In genomic region chr1:173867753-173868265, GRCh38 we compare ENCODE assay signal across 8 cellular contexts. TPM values are rescaled to one million over a fixed set of nuclear protein-coding genes. Genes with fewer than 3 reads are reported as not detected.
A peak's percentile ranks its signal among the peaks of the same experiment; 100 is the strongest.
DNase-seq lines count a peak whose midpoint lies in the region; ATAC-seq and TF ChIP-seq lines count a peak whose summit lies in the region.

GAS5 (minus strand) TSS chr1:173867989.

- H3K36me3 Mint-ChIP-seq in activated naive CD8-positive, alpha-beta T cell, result peaks cover 32% of the 10 kb centered on the region

- POLR2A ChIA-PET in SK-N-SH (lab: Yijun Ruan, JAX), result interaction anchor here (0.6 to 2.5 kb wide), 25 partner anchors 8 to 390 kb away, joined by 3 to 14 read pairs (median 3); partner anchors contain the start of genes CENPL, DARS2, KLHL20 and RC3H1

- H3K4me1 ChIP-seq in SK-N-SH (ENCODE audit: control insufficient read depth in 1 of 2, insufficient read depth in 2 of 2, low read depth in 1 of 2, low read length in 1 of 2) (peaks cover 11 to 38% of the 10 kb centered on the region in 2 experiments; a peak in 3 of 4 replicates), testis (peaks cover 33% of the 10 kb centered on the region)

- no peaks in the 10 kb centered on the region for H3K9me3 Mint-ChIP-seq in activated naive CD8-positive, alpha-beta T cell (ENCODE audit: low read depth)

- intact Hi-C loops in testis (cut with DNase I; ENCODE audit: low total_unique reads), result no loop called here

- no peak for TF ChIP-seq CTCF in HFF-Myc (IDR thresholded peaks at IDR 0.05; ENCODE audit: low read depth, low read length, missing control alignments)
- TF ChIP-seq CTCF in SK-N-SH (IDR thresholded peaks at IDR 0.05), result no peak
- no peak for TF ChIP-seq CTCF in omental fat pad (IDR thresholded peaks at IDR 0.05)
- no peak for TF ChIP-seq CTCF in testis (IDR thresholded peaks at IDR 0.05)

- H3K27ac ChIP-seq in SK-N-SH (ENCODE audit: low read depth in 2 of 2, low read length in 1 of 2) (peak within 1 kb of the TSS; percentile 74 to 97), testis (peak within 1 kb of the TSS; percentile 92 to 95)

- no peaks in the 10 kb centered on the region for H3K9me2 ChIP-seq in SK-N-SH

- TF ChIP-seq POLR2A in testis (IDR thresholded peaks at IDR 0.05), result peak; percentile 96

- H2AFZ ChIP-seq in SK-N-SH (ENCODE audit: low read depth), result peak within 1 kb of the TSS; percentile 67

- H3K79me2 ChIP-seq in SK-N-SH (ENCODE audit: insufficient read depth), result peaks cover 42% of the 10 kb centered on the region

- H3F3A ChIP-seq in SK-N-SH (replicated peaks; ENCODE audit: insufficient read depth), result peaks cover 61% of the 10 kb centered on the region

- peak; percentile 96 for ATAC-seq in omental fat pad (ENCODE audit: low FRiP score)

- H3K27ac Mint-ChIP-seq in activated naive CD8-positive, alpha-beta T cell, result peak within 1 kb of the TSS; percentile 100

- H3K9ac ChIP-seq in SK-N-SH, result peak within 1 kb of the TSS; percentile 79

- TF ChIP-seq RAD21 in SK-N-SH (IDR thresholded peaks at IDR 0.05; ENCODE audit: low read length), result no peak

- CTCF ChIA-PET in SK-N-SH (lab: Yijun Ruan, JAX), result interaction anchor here (1.0 to 1.6 kb wide), 2 partner anchors 154 to 436 kb away, joined by 3 to 4 read pairs; partner anchors contain the start of gene RC3H1

- H3K9me3 ChIP-seq in SK-N-SH, result no peaks in the 10 kb centered on the region
- no peaks in the 10 kb centered on the region for H3K9me3 ChIP-seq in testis

- TF ChIP-seq EP300 in SK-N-SH (IDR thresholded peaks at IDR 0.05; ENCODE audit: borderline replicate concordance in 1 of 2, low read depth in 1 of 2, low read length in 1 of 2), result no peak

- H3K27me3 Mint-ChIP-seq in activated naive CD8-positive, alpha-beta T cell, result no peaks in the 10 kb centered on the region

- H4K20me1 ChIP-seq in SK-N-SH (ENCODE audit: insufficient read depth), result peaks cover 45% of the 10 kb centered on the region

- H3K36me3 ChIP-seq in SK-N-SH (replicated peaks in 1 of 2; ENCODE audit: control insufficient read depth in 1 of 2, insufficient read depth in 2 of 2, low read length in 1 of 2) (peaks cover 58 to 62% of the 10 kb centered on the region in 2 experiments), testis (ENCODE audit: low read depth, missing control alignments) (no peaks in the 10 kb centered on the region)

- DNase-seq in GM04503 (ENCODE audit: low read depth), result peak; percentile 96
- peak; percentile 99 for DNase-seq in HFF-Myc (ENCODE audit: extremely low read depth, low read depth)
- peak; percentile 100 for DNase-seq in NCI-H1048 (lab: John Stamatoyannopoulos, UW)
- no peak for DNase-seq in SK-N-SH
- DNase-seq in glomerular endothelial cell (ENCODE audit: extremely low read depth, low read depth, low spot score), result peak; percentile 95
- DNase-seq in omental fat pad (ENCODE audit: low spot score), result peak; percentile 97
- DNase-seq in testis, result peak; percentile 100

- H3K27me3 ChIP-seq in SK-N-SH (ENCODE audit: insufficient read depth) (no peaks in the 10 kb centered on the region), testis (no peaks in the 10 kb centered on the region)

- peaks cover 63% of the 10 kb centered on the region for H3K4me1 Mint-ChIP-seq in activated naive CD8-positive, alpha-beta T cell (ENCODE audit: low read depth)

- peak within 1 kb of the TSS; percentile 99 for H3K4me3 Mint-ChIP-seq in activated naive CD8-positive, alpha-beta T cell

- WGBS in SK-N-SH (ENCODE audit: low lambda C conversion rate), result 4% methylated on average over 23 of the region's 30 CpGs
- WGBS in testis, 2 donors, result 0 to 1% methylated on average over 9 to 30 of the region's 30 CpGs

- H3K4me3 ChIP-seq in HFF-Myc (replicated peaks; ENCODE audit: low read depth, low read length) (peak within 1 kb of the TSS; percentile 84), SK-N-SH (ENCODE audit: low read depth in 2 of 2, low read length in 1 of 2) (peak within 1 kb of the TSS; percentile 82 to 90), testis (peak within 1 kb of the TSS; percentile 78 to 88)

- peak within 1 kb of the TSS; percentile 79 for H3K4me2 ChIP-seq in SK-N-SH

TF ChIP-seq in SK-N-SH, 30 proteins besides CTCF, POLR2A, EP300 and RAD21 (continues in another document):
- no peak for TF ChIP-seq CHD2 (IDR thresholded peaks at IDR 0.05; ENCODE audit: low read length, partially characterized antibody)
- no peak for TF ChIP-seq ELF1 (IDR thresholded peaks at IDR 0.05)
- TF ChIP-seq ZBTB33 (IDR thresholded peaks at IDR 0.05; ENCODE audit: borderline replicate concordance, low read depth), result no peak
- TF ChIP-seq SIN3A (IDR thresholded peaks at IDR 0.05; ENCODE audit: borderline replicate concordance, low read depth, low read length), result peak; percentile 88; the same call in 1 of the 2 replicates
- peak; percentile 94 for TF ChIP-seq USF1 (IDR thresholded peaks at IDR 0.05; ENCODE audit: borderline replicate concordance, low read depth)
- no peak for TF ChIP-seq GATA2 (CRISPR knock-in tag; IDR thresholded peaks at IDR 0.05)
- 0 out of 2 replicates have a peak, but pooled peaks have one; percentile 11 for TF ChIP-seq RCOR1 (IDR thresholded peaks at IDR 0.05; ENCODE audit: low read length)
- TF ChIP-seq POLR2AphosphoS5 (IDR thresholded peaks at IDR 0.05; ENCODE audit: low read depth, low read length), result peak; percentile 100
- TF ChIP-seq FOXM1 (IDR thresholded peaks at IDR 0.05; ENCODE audit: low read depth), result no peak
- no peak for TF ChIP-seq GABPA (IDR thresholded peaks at IDR 0.05; ENCODE audit: low read depth)
- no peak for TF ChIP-seq PBX3 (IDR thresholded peaks at IDR 0.05)
- TF ChIP-seq FOXJ3 (CRISPR knock-in tag; IDR thresholded peaks at IDR 0.05), result no peak
- peak; percentile 52; the same call in 1 of the 2 replicates for TF ChIP-seq REST (IDR thresholded peaks at IDR 0.05; ENCODE audit: low read depth, low read length)

RNA-seq across cellular contexts. Expression of gene GAS5, which starts in this region (rescaled TPM):
- polyA plus RNA-seq in SK-N-SH (2012; rRNA removed) (961 and 1,422 TPM in 2 replicates), testis (ENCODE audit: insufficient read depth, low read depth, low replicate concordance) (130 TPM)
- polyA plus RNA-seq in SK-N-SH (2012; cell fraction: cytosol; rRNA removed), result 1,326 and 1,438 TPM in 2 replicates
- polyA plus RNA-seq in SK-N-SH (2012; cell fraction: nucleus; rRNA removed), result 871 and 1,534 TPM in 2 replicates
- total RNA-seq in glomerular endothelial cell (229 and 265 TPM in 2 replicates), omental fat pad (100 to 1,000 TPM; 312 to 565 (median 443) TPM), testis (100 to 1,000 TPM; 101 to 158 TPM)
